In the genomic region with DNA sequence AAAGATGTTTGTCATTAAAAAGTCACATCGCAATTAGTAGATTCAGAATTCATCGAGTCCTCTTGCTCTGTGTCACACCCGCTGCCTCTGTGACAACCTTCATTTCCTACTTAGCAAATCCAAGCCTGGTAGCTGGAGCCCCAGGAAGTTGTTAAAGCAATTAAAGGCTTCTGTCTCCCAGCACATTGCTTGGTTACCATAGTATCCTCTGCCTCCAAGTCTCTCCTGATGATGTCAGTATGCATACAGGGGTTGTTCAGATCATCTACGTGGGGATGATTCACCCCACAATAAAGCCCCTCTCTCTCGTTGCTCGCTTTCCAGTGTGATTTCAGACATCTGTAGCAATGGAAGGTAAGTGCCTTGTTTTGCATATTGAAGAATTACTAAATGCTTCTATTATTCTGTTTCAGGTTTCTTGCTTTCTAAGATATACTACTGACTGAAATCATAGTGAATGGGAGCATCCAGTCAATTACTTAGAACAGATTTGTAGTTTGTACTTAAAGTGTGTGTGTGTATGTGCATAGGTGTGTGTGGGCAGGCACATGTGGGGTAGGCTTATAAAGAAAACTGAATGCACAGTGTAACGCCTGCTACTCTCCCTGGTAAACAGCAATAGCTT, we compare ENCODE assay signal across 12 cellular contexts. TPM values are rescaled to one million over a fixed set of nuclear protein-coding genes. Genes with fewer than 3 reads are reported as not detected.
A peak's percentile ranks its signal among the peaks of the same experiment; 100 is the strongest.
DNase-seq lines count a peak whose midpoint lies in the region; ATAC-seq and TF ChIP-seq lines count a peak whose summit lies in the region.
"Had no signal": no experiment of that assay in that cellular context is flagged by ENCODE, and none has a peak within 500 bp of the region (broad histone marks: within the 10 kb centered on the region; RNA-seq: fewer than 3 reads in every experiment).

No MANE protein-coding gene starts in this region.

- H3K4me2 ChIP-seq in GM23338 = no peak overlapping the region
- peak overlapping the region; percentile 57 for H3K4me2 ChIP-seq in neural progenitor cell

- H3F3A ChIP-seq in GM23338 (replicated peaks; ENCODE audit: low read depth) (no peaks in the 10 kb centered on the region), neural progenitor cell (ENCODE audit: low read depth) (peaks cover 6% of the 10 kb centered on the region)

- peaks cover 12% of the 10 kb centered on the region; the same call in 1 of the 2 replicates for H3K79me2 ChIP-seq in GM23338 (replicated peaks; ENCODE audit: insufficient read depth)
- peaks cover 7% of the 10 kb centered on the region for H3K79me2 ChIP-seq in neural progenitor cell (ENCODE audit: low read depth)

- H3K9me3 Mint-ChIP-seq in GM23338 = no peaks in the 10 kb centered on the region
- no peaks in the 10 kb centered on the region for H3K9me3 Mint-ChIP-seq in neural progenitor cell
- H3K9me3 Mint-ChIP-seq in activated CD4-positive, alpha-beta T cell treated with anti-CD3 and anti-CD28 coated beads, Interleukin-2, amount 10 ng/mL, durations not matched to agents 24 days and 14 days = no peaks in the 10 kb centered on the region
- H3K9me3 Mint-ChIP-seq: activated CD4-positive, alpha-beta memory T cell treated with anti-CD3 and anti-CD28 coated beads, Interleukin-2, amount 10 ng/mL, durations not matched to agents 7 days and 5 days; mesothelial cell of epicardium had no signal

- H3K4me3 ChIP-seq in GM23338 = no peak overlapping the region
- H3K4me3 ChIP-seq in astrocyte of the spinal cord (ENCODE audit: low read depth, low read length) = peak overlapping the region; percentile 6
- no peak overlapping the region for H3K4me3 ChIP-seq in neural progenitor cell

- H3K27ac Mint-ChIP-seq in GM23338 (no peak overlapping the region), neural progenitor cell (no peak overlapping the region)
- no peak overlapping the region for H3K27ac Mint-ChIP-seq in activated CD4-positive, alpha-beta T cell treated with anti-CD3 and anti-CD28 coated beads, Interleukin-2, amount 10 ng/mL, durations not matched to agents 24 days and 14 days
- H3K27ac Mint-ChIP-seq: activated CD4-positive, alpha-beta memory T cell treated with anti-CD3 and anti-CD28 coated beads, Interleukin-2, amount 10 ng/mL, durations not matched to agents 7 days and 5 days; mesothelial cell of epicardium had no signal

- H4K20me1 ChIP-seq in GM23338 (replicated peaks; ENCODE audit: insufficient read depth) = 0 out of 2 replicates have a peak, but pooled peaks cover 10% of the 10 kb centered on the region
- peaks cover 15% of the 10 kb centered on the region for H4K20me1 ChIP-seq in neural progenitor cell (ENCODE audit: low read depth)

- H2AFZ ChIP-seq in GM23338 (no peak overlapping the region), neural progenitor cell (replicated peaks) (no peak overlapping the region)

- no peak for TF ChIP-seq CTCF in GM23338 (conservative IDR thresholded peaks at IDR 0.05; ENCODE audit: low read depth in 2 of 2)
- TF ChIP-seq CTCF in astrocyte of the spinal cord (IDR thresholded peaks at IDR 0.05; ENCODE audit: low read depth, low read length) = no peak
- TF ChIP-seq CTCF in neural progenitor cell (IDR thresholded peaks at IDR 0.05) = no peak

- 0 out of 2 replicates have a peak overlapping the region, but pooled peaks have one; percentile 12 for H3K27ac ChIP-seq in GM23338 (ENCODE audit: low read depth)
- H3K27ac ChIP-seq in neural progenitor cell = peak overlapping the region; percentile 14
- H3K27ac ChIP-seq: dorsolateral prefrontal cortex had no signal

- intact Hi-C loops in activated CD4-positive, alpha-beta T cell treated with anti-CD3 and anti-CD28 coated beads, Interleukin-2, amount 10 ng/mL, durations not matched to agents 24 days and 14 days (cut with micrococcal nuclease) = no loop called here

- H3K36me3 ChIP-seq in GM23338 (ENCODE audit: insufficient read depth) (no peaks in the 10 kb centered on the region), neural progenitor cell (no peaks in the 10 kb centered on the region)

- H3K27me3 ChIP-seq in GM23338 (ENCODE audit: insufficient read depth) (no peaks in the 10 kb centered on the region), neural progenitor cell (no peaks in the 10 kb centered on the region)
- H3K27me3 ChIP-seq: dorsolateral prefrontal cortex had no signal

- DNase-seq in GM23338 (ENCODE audit: low spot score) = peak; percentile 73
- DNase-seq in NCI-H2029 (lab: John Stamatoyannopoulos, UW) = peak; percentile 93
- peak; percentile 87 for DNase-seq in astrocyte of the spinal cord (ENCODE audit: low read depth, low spot score)
- DNase-seq in neural progenitor cell (ENCODE audit: low spot score) = peak; percentile 47
- DNase-seq in MV-4-11 (lab: John Stamatoyannopoulos, UW) = no peak
- DNase-seq in activated CD4-positive, alpha-beta T cell treated with anti-CD3 and anti-CD28 coated beads, Interleukin-2, amount 10 ng/mL, durations not matched to agents 24 days and 14 days = no peak
- DNase-seq in activated CD8-positive, alpha-beta memory T cell treated with anti-CD3 and anti-CD28 coated beads, Interleukin-2, amount 50 U/mL, for 48 hours = no peak
- DNase-seq: activated CD4-positive, alpha-beta memory T cell treated with anti-CD3 and anti-CD28 coated beads, Interleukin-2, amount 10 ng/mL, durations not matched to agents 7 days and 5 days; NCI-H446 treated with DMSO at 0.1 percent for 48 hours had no signal

- no peak overlapping the region for H3K9ac ChIP-seq in neural progenitor cell

- H3K9me2 ChIP-seq in GM23338 (ENCODE audit: insufficient read depth) = 0 out of 2 replicates have a peak, but pooled peaks cover 4% of the 10 kb centered on the region

- H3K4me1 Mint-ChIP-seq in GM23338 (peaks cover 36% of the 10 kb centered on the region), neural progenitor cell (peaks cover 44% of the 10 kb centered on the region)
- H3K4me1 Mint-ChIP-seq in activated CD4-positive, alpha-beta T cell treated with anti-CD3 and anti-CD28 coated beads, Interleukin-2, amount 10 ng/mL, durations not matched to agents 24 days and 14 days = peaks cover 5% of the 10 kb centered on the region
- H3K4me1 Mint-ChIP-seq: activated CD4-positive, alpha-beta memory T cell treated with anti-CD3 and anti-CD28 coated beads, Interleukin-2, amount 10 ng/mL, durations not matched to agents 7 days and 5 days; mesothelial cell of epicardium had no signal

- no peaks in the 10 kb centered on the region for H3K36me3 Mint-ChIP-seq in GM23338 (ENCODE audit: low read depth)
- peaks cover 14% of the 10 kb centered on the region for H3K36me3 Mint-ChIP-seq in neural progenitor cell
- H3K36me3 Mint-ChIP-seq in activated CD4-positive, alpha-beta T cell treated with anti-CD3 and anti-CD28 coated beads, Interleukin-2, amount 10 ng/mL, durations not matched to agents 24 days and 14 days (ENCODE audit: low read depth) = peaks cover 7% of the 10 kb centered on the region
- H3K36me3 Mint-ChIP-seq: mesothelial cell of epicardium had no signal

- ATAC-seq in GM23338 = peak; percentile 84
- ATAC-seq in HG02588 (IDR thresholded peaks at IDR 0.05; ENCODE audit: unreplicated experiment) = no peak

- H3K4me1 ChIP-seq in GM23338 (ENCODE audit: insufficient read depth) = peaks cover 41% of the 10 kb centered on the region
- H3K4me1 ChIP-seq in neural progenitor cell = peaks cover 27% of the 10 kb centered on the region

- in situ Hi-C loops in astrocyte of the spinal cord (cut with HindIII; ENCODE audit: low sequenced_read_pairs) = no loop called here

- no peak overlapping the region for H3K4me3 Mint-ChIP-seq in GM23338
- no peak overlapping the region for H3K4me3 Mint-ChIP-seq in neural progenitor cell
- no peak overlapping the region for H3K4me3 Mint-ChIP-seq in activated CD4-positive, alpha-beta T cell treated with anti-CD3 and anti-CD28 coated beads, Interleukin-2, amount 10 ng/mL, durations not matched to agents 24 days and 14 days
- H3K4me3 Mint-ChIP-seq: activated CD4-positive, alpha-beta memory T cell treated with anti-CD3 and anti-CD28 coated beads, Interleukin-2, amount 10 ng/mL, durations not matched to agents 7 days and 5 days; mesothelial cell of epicardium had no signal

- no peaks in the 10 kb centered on the region for H3K9me3 ChIP-seq in neural progenitor cell (ENCODE audit: low read depth)

- H3K27me3 Mint-ChIP-seq in GM23338 (ENCODE audit: insufficient read depth, low read depth, poor library complexity) (no peaks in the 10 kb centered on the region), neural progenitor cell (ENCODE audit: insufficient read depth, low read depth) (no peaks in the 10 kb centered on the region)
- no peaks in the 10 kb centered on the region for H3K27me3 Mint-ChIP-seq in activated CD4-positive, alpha-beta T cell treated with anti-CD3 and anti-CD28 coated beads, Interleukin-2, amount 10 ng/mL, durations not matched to agents 24 days and 14 days
- H3K27me3 Mint-ChIP-seq: activated CD4-positive, alpha-beta memory T cell treated with anti-CD3 and anti-CD28 coated beads, Interleukin-2, amount 10 ng/mL, durations not matched to agents 7 days and 5 days had no signal

TF ChIP-seq in GM23338, 12 proteins besides CTCF, POLR2A, EP300 and RAD21 (continues in another document):
- no peak for TF ChIP-seq POLR2AphosphoS5 (IDR thresholded peaks at IDR 0.05; ENCODE audit: low read depth)

RNA-seq across cellular contexts. Expression of a gene that starts 52.9 kb away (rescaled TPM):
- 65.8 and 79.4 TPM in 2 replicates for total RNA-seq in GM23338 (2014; rRNA removed; shearing (Covaris generic))
- 33.9 and 34.9 TPM in 2 replicates for polyA plus RNA-seq in GM23338 (2016; fragmentation: Nextera tagmentation; extraction: Ambion mirVana)
- total RNA-seq in neural progenitor cell (ENCODE audit: low replicate concordance) = 157 and 246 TPM in 2 replicates
- total RNA-seq in activated CD4-positive, alpha-beta T cell treated with anti-CD3 and anti-CD28 coated beads, Interleukin-2, amount 10 ng/mL, durations not matched to agents 24 days and 14 days = 72.2 and 73.3 TPM in 2 replicates

Comparison
In these comparisons a context has a peak if more than half of its experiments do, and no peak if none do; other contexts are left out.
1. DNase-seq: peak in GM23338 (single experiment), NCI-H2029 (single experiment), astrocyte of the spinal cord (single experiment) and neural progenitor cell (single experiment); none in MV-4-11 (single experiment), activated CD4-positive, alpha-beta T cell treated with anti-CD3 and anti-CD28 coated beads, Interleukin-2, amount 10 ng/mL, durations not matched to agents 24 days and 14 days (single experiment) and activated CD8-positive, alpha-beta memory T cell treated with anti-CD3 and anti-CD28 coated beads, Interleukin-2, amount 50 U/mL, for 48 hours (single experiment).